1 cellular context compared by ENCODE assay signal in genomic region chr5:60540855-60541805, GRCh38.
TF ChIP-seq lines count a peak whose summit lies in the region.

No MANE protein-coding gene starts in this region.

TF ChIP-seq in GM12878, 131 proteins besides CTCF, POLR2A, EP300 and RAD21 (continued from another document):
- TF ChIP-seq MYB (IDR thresholded peaks at IDR 0.05; ENCODE audit: borderline replicate concordance, low read depth, low read length), result peak; percentile 92
- TF ChIP-seq MXI1 (IDR thresholded peaks at IDR 0.05; ENCODE audit: low read depth, low read length), result 0 out of 2 replicates have a peak, but pooled peaks have one; percentile 37
- peak; percentile 97 for TF ChIP-seq ATF7 (IDR thresholded peaks at IDR 0.05; ENCODE audit: low read depth)
- TF ChIP-seq BMI1 (IDR thresholded peaks at IDR 0.05; ENCODE audit: borderline replicate concordance), result peak; percentile 68; the same call in 1 of the 2 replicates
- peak; percentile 86 for TF ChIP-seq EED (IDR thresholded peaks at IDR 0.05; ENCODE audit: low read depth)
- peak; percentile 56 for TF ChIP-seq RELA (IDR thresholded peaks at IDR 0.05; ENCODE audit: borderline replicate concordance, partially characterized antibody)
- TF ChIP-seq SRF (IDR thresholded peaks at IDR 0.05; ENCODE audit: low read depth in 2 of 2, low read length in 2 of 2), result peak in 1 of 2 experiments; percentile 49; a peak in 2 of 4 replicates
- TF ChIP-seq HDAC2 (IDR thresholded peaks at IDR 0.05), result no peak
- TF ChIP-seq, protein P1, sequence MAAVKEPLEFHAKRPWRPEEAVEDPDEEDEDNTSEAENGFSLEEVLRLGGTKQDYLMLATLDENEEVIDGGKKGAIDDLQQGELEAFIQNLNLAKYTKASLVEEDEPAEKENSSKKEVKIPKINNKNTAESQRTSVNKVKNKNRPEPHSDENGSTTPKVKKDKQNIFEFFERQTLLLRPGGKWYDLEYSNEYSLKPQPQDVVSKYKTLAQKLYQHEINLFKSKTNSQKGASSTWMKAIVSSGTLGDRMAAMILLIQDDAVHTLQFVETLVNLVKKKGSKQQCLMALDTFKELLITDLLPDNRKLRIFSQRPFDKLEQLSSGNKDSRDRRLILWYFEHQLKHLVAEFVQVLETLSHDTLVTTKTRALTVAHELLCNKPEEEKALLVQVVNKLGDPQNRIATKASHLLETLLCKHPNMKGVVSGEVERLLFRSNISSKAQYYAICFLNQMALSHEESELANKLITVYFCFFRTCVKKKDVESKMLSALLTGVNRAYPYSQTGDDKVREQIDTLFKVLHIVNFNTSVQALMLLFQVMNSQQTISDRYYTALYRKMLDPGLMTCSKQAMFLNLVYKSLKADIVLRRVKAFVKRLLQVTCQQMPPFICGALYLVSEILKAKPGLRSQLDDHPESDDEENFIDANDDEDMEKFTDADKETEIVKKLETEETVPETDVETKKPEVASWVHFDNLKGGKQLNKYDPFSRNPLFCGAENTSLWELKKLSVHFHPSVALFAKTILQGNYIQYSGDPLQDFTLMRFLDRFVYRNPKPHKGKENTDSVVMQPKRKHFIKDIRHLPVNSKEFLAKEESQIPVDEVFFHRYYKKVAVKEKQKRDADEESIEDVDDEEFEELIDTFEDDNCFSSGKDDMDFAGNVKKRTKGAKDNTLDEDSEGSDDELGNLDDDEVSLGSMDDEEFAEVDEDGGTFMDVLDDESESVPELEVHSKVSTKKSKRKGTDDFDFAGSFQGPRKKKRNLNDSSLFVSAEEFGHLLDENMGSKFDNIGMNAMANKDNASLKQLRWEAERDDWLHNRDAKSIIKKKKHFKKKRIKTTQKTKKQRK (IDR thresholded peaks at IDR 0.05; ENCODE audit: low read depth, low read length), result no peak
- peak; percentile 99 for TF ChIP-seq NFIC (IDR thresholded peaks at IDR 0.05; ENCODE audit: low read depth, low read length)
- peak; percentile 100 for TF ChIP-seq TBL1XR1 (IDR thresholded peaks at IDR 0.05; ENCODE audit: low read depth, low read length)
- TF ChIP-seq WRNIP1 (IDR thresholded peaks at IDR 0.05; ENCODE audit: borderline replicate concordance, low read depth, low read length), result no peak
- TF ChIP-seq SREBF2 (IDR thresholded peaks at IDR 0.05; ENCODE audit: low read length), result no peak
- TF ChIP-seq FOS (IDR thresholded peaks at IDR 0.05; ENCODE audit: borderline replicate concordance, extremely low read depth, insufficient read length), result no peak
- TF ChIP-seq MEF2B (IDR thresholded peaks at IDR 0.05; ENCODE audit: partially characterized antibody, poor library complexity, severe bottlenecking), result peak; percentile 99
- TF ChIP-seq, protein P2, sequence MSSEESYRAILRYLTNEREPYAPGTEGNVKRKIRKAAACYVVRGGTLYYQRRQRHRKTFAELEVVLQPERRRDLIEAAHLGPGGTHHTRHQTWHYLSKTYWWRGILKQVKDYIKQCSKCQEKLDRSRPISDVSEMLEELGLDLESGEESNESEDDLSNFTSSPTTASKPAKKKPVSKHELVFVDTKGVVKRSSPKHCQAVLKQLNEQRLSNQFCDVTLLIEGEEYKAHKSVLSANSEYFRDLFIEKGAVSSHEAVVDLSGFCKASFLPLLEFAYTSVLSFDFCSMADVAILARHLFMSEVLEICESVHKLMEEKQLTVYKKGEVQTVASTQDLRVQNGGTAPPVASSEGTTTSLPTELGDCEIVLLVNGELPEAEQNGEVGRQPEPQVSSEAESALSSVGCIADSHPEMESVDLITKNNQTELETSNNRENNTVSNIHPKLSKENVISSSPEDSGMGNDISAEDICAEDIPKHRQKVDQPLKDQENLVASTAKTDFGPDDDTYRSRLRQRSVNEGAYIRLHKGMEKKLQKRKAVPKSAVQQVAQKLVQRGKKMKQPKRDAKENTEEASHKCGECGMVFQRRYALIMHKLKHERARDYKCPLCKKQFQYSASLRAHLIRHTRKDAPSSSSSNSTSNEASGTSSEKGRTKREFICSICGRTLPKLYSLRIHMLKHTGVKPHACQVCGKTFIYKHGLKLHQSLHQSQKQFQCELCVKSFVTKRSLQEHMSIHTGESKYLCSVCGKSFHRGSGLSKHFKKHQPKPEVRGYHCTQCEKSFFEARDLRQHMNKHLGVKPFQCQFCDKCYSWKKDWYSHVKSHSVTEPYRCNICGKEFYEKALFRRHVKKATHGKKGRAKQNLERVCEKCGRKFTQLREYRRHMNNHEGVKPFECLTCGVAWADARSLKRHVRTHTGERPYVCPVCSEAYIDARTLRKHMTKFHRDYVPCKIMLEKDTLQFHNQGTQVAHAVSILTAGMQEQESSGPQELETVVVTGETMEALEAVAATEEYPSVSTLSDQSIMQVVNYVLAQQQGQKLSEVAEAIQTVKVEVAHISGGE (CRISPR knock-in tag; IDR thresholded peaks at IDR 0.05), result no peak
- no peak for TF ChIP-seq ZNF207 (IDR thresholded peaks at IDR 0.05; ENCODE audit: borderline replicate concordance)
- TF ChIP-seq CHD1 (IDR thresholded peaks at IDR 0.05; ENCODE audit: low read depth, low read length), result no peak
- TF ChIP-seq NKRF (conservative IDR thresholded peaks at IDR 0.05), result no peak
- peak; percentile 92 for TF ChIP-seq MTA3 (IDR thresholded peaks at IDR 0.05; ENCODE audit: borderline replicate concordance, low read length)
- 0 out of 2 replicates have a peak, but pooled peaks have one; percentile 14 for TF ChIP-seq SMARCA5 (IDR thresholded peaks at IDR 0.05)
- TF ChIP-seq, protein P3, sequence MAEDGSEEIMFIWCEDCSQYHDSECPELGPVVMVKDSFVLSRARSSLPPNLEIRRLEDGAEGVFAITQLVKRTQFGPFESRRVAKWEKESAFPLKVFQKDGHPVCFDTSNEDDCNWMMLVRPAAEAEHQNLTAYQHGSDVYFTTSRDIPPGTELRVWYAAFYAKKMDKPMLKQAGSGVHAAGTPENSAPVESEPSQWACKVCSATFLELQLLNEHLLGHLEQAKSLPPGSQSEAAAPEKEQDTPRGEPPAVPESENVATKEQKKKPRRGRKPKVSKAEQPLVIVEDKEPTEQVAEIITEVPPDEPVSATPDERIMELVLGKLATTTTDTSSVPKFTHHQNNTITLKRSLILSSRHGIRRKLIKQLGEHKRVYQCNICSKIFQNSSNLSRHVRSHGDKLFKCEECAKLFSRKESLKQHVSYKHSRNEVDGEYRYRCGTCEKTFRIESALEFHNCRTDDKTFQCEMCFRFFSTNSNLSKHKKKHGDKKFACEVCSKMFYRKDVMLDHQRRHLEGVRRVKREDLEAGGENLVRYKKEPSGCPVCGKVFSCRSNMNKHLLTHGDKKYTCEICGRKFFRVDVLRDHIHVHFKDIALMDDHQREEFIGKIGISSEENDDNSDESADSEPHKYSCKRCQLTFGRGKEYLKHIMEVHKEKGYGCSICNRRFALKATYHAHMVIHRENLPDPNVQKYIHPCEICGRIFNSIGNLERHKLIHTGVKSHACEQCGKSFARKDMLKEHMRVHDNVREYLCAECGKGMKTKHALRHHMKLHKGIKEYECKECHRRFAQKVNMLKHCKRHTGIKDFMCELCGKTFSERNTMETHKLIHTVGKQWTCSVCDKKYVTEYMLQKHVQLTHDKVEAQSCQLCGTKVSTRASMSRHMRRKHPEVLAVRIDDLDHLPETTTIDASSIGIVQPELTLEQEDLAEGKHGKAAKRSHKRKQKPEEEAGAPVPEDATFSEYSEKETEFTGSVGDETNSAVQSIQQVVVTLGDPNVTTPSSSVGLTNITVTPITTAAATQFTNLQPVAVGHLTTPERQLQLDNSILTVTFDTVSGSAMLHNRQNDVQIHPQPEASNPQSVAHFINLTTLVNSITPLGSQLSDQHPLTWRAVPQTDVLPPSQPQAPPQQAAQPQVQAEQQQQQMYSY (CRISPR knock-in tag; IDR thresholded peaks at IDR 0.05), result no peak
- peak; percentile 77; the same call in 1 of the 2 replicates for TF ChIP-seq TCF3 (IDR thresholded peaks at IDR 0.05; ENCODE audit: borderline replicate concordance, insufficient read depth, low read depth, low read length)
- TF ChIP-seq ATF3 (IDR thresholded peaks at IDR 0.05; ENCODE audit: borderline replicate concordance, extremely low read depth, low read depth, low read length), result no peak
- TF ChIP-seq PML (IDR thresholded peaks at IDR 0.05; ENCODE audit: low read length), result peak; percentile 88
- TF ChIP-seq MEF2A (IDR thresholded peaks at IDR 0.05; ENCODE audit: insufficient read depth, low read depth, low read length), result peak; percentile 100
- TF ChIP-seq, protein P4, sequence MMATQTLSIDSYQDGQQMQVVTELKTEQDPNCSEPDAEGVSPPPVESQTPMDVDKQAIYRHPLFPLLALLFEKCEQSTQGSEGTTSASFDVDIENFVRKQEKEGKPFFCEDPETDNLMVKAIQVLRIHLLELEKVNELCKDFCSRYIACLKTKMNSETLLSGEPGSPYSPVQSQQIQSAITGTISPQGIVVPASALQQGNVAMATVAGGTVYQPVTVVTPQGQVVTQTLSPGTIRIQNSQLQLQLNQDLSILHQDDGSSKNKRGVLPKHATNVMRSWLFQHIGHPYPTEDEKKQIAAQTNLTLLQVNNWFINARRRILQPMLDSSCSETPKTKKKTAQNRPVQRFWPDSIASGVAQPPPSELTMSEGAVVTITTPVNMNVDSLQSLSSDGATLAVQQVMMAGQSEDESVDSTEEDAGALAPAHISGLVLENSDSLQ (IDR thresholded peaks at IDR 0.05), result 0 out of 2 replicates have a peak, but pooled peaks have one; percentile 21
- TF ChIP-seq, protein P5, sequence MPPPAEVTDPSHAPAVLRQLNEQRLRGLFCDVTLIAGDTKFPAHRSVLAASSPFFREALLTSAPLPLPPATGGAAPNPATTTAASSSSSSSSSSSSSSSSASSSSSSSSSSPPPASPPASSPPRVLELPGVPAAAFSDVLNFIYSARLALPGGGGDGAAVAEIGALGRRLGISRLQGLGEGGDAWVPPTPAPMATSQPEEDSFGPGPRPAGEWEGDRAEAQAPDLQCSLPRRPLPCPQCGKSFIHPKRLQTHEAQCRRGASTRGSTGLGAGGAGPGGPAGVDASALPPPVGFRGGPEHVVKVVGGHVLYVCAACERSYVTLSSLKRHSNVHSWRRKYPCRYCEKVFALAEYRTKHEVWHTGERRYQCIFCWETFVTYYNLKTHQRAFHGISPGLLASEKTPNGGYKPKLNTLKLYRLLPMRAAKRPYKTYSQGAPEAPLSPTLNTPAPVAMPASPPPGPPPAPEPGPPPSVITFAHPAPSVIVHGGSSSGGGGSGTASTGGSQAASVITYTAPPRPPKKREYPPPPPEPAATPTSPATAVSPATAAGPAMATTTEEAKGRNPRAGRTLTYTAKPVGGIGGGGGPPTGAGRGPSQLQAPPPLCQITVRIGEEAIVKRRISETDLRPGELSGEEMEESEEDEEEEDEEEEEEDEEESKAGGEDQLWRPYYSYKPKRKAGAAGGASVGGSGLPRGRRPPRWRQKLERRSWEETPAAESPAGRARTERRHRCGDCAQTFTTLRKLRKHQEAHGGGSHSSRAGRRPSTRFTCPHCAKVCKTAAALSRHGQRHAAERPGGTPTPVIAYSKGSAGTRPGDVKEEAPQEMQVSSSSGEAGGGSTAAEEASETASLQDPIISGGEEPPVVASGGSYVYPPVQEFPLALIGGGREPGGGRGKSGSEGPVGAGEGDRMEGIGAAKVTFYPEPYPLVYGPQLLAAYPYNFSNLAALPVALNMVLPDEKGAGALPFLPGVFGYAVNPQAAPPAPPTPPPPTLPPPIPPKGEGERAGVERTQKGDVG (CRISPR knock-in tag; IDR thresholded peaks at IDR 0.05), result no peak
- TF ChIP-seq IRF4 (IDR thresholded peaks at IDR 0.05; ENCODE audit: low read depth, low read length), result no peak; the same call in none of the 2 replicates
- TF ChIP-seq ZZZ3 (IDR thresholded peaks at IDR 0.05; ENCODE audit: control insufficient read depth, insufficient read length, low read depth), result no peak
- 0 out of 2 replicates have a peak, but pooled peaks have one; percentile 40 for TF ChIP-seq TARDBP (IDR thresholded peaks at IDR 0.05; ENCODE audit: borderline replicate concordance)
- TF ChIP-seq KDM1A (IDR thresholded peaks at IDR 0.05; ENCODE audit: borderline replicate concordance), result no peak
- no peak for TF ChIP-seq FOXK2 (IDR thresholded peaks at IDR 0.05)
- TF ChIP-seq ZNF24 (IDR thresholded peaks at IDR 0.05), result peak; percentile 65
- peak; percentile 74 for TF ChIP-seq NR2F1 (conservative IDR thresholded peaks at IDR 0.05)
- TF ChIP-seq RBBP5 (conservative IDR thresholded peaks at IDR 0.05), result no peak
- TF ChIP-seq, protein P6, sequence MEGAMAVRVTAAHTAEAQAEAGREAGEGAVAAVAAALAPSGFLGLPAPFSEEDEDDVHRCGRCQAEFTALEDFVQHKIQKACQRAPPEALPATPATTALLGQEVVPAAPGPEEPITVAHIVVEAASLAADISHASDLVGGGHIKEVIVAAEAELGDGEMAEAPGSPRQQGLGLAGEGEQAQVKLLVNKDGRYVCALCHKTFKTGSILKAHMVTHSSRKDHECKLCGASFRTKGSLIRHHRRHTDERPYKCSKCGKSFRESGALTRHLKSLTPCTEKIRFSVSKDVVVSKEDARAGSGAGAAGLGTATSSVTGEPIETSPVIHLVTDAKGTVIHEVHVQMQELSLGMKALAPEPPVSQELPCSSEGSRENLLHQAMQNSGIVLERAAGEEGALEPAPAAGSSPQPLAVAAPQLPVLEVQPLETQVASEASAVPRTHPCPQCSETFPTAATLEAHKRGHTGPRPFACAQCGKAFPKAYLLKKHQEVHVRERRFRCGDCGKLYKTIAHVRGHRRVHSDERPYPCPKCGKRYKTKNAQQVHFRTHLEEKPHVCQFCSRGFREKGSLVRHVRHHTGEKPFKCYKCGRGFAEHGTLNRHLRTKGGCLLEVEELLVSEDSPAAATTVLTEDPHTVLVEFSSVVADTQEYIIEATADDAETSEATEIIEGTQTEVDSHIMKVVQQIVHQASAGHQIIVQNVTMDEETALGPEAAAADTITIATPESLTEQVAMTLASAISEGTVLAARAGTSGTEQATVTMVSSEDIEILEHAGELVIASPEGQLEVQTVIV (IDR thresholded peaks at IDR 0.05; ENCODE audit: borderline replicate concordance, partially characterized antibody), result no peak
- peak; percentile 82; the same call in 1 of the 2 replicates for TF ChIP-seq JUND (IDR thresholded peaks at IDR 0.05; ENCODE audit: low read depth, low read length)
- no peak for TF ChIP-seq SIN3A (IDR thresholded peaks at IDR 0.05; ENCODE audit: low read depth, low read length)
TF ChIP-seq in GM12878: peak in this region for 61.
